Comparison of ENCODE assay signal across 27 cellular contexts in the genomic region with DNA sequence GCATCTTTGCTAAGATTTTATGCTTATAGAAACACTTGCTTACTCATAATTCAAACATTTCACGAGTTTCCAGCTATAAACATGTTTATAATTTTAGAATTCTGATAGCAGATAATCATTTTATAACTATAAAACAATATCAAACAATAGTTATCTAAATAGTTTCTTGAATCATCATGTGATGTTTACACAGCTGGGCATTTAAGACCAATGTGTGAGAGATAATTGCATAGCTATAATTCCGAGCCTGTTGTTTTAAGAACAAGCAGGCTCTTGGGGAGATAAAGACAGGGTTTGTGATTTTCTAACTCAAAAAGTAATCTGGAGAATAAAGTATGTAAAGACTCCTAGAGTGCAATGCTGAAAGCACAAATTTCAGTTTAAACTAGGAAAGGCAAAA.
A peak's percentile ranks its signal among the peaks of the same experiment; 100 is the strongest.
DNase-seq lines count a peak whose midpoint lies in the region; TF ChIP-seq lines count a peak whose summit lies in the region.
"Had no signal": no experiment of that assay in that cellular context is flagged by ENCODE, and none has a peak within 500 bp of the region (broad histone marks: within the 10 kb centered on the region; RNA-seq: fewer than 3 reads in every experiment).

No MANE protein-coding gene starts in this region.

- H3K9ac ChIP-seq in fibroblast of lung (ENCODE audit: insufficient read depth, low read length) (no peak overlapping the region), neural progenitor cell (peak overlapping the region; percentile 4)
- H3K9ac ChIP-seq: SK-N-SH had no signal

- H2AFZ ChIP-seq in fibroblast of lung (ENCODE audit: low read length): no peak overlapping the region
- H2AFZ ChIP-seq in neural progenitor cell (replicated peaks): no peak overlapping the region

- H3F3A ChIP-seq in neural progenitor cell (ENCODE audit: low read depth): no peaks in the 10 kb centered on the region

- no peak for TF ChIP-seq CTCF in fibroblast of lung (conservative IDR thresholded peaks at IDR 0.05 in 1 of 2, IDR thresholded peaks at IDR 0.05 in 1 of 2; ENCODE audit: low read depth in 1 of 2, low read length in 2 of 2)
- TF ChIP-seq CTCF in neural progenitor cell (IDR thresholded peaks at IDR 0.05): no peak

- no peak overlapping the region for H3K27ac Mint-ChIP-seq in neural progenitor cell
- no peak overlapping the region for H3K27ac Mint-ChIP-seq in activated T-cell treated with anti-CD3 and anti-CD28 coated beads, Interleukin-2, amount 50 U/mL, for 24 hours
- H3K27ac Mint-ChIP-seq: activated CD8-positive, alpha-beta T cell treated with anti-CD3 and anti-CD28 coated beads, Interleukin-2, amount 10 ng/mL, durations not matched to agents 7 days and 5 days; CD4-positive, CD25-positive, alpha-beta regulatory T cell; stimulated activated naive CD8-positive, alpha-beta T cell treated with anti-CD3 and anti-CD28 coated beads, Interleukin-15, Interleukin-2, amounts not matched to agents 100 ng/mL and 50 ng/mL, for 24 hours had no signal

- no peaks in the 10 kb centered on the region for H3K27me3 Mint-ChIP-seq in neural progenitor cell (ENCODE audit: insufficient read depth, low read depth)
- H3K27me3 Mint-ChIP-seq in activated T-cell treated with anti-CD3 and anti-CD28 coated beads, Interleukin-2, amount 50 U/mL, for 24 hours: no peaks in the 10 kb centered on the region
- H3K27me3 Mint-ChIP-seq: CD4-positive, CD25-positive, alpha-beta regulatory T cell; stimulated activated naive CD8-positive, alpha-beta T cell treated with anti-CD3 and anti-CD28 coated beads, Interleukin-15, Interleukin-2, amounts not matched to agents 100 ng/mL and 50 ng/mL, for 24 hours had no signal

- H3K27me3 ChIP-seq in fibroblast of lung (ENCODE audit: control insufficient read depth, insufficient read depth, low read length): no peaks in the 10 kb centered on the region
- H3K27me3 ChIP-seq in neural progenitor cell: no peaks in the 10 kb centered on the region
- H3K27me3 ChIP-seq: esophagus muscularis mucosa, tibial artery had no signal

- no peak overlapping the region for H3K4me3 Mint-ChIP-seq in neural progenitor cell
- no peak overlapping the region for H3K4me3 Mint-ChIP-seq in activated T-cell treated with anti-CD3 and anti-CD28 coated beads, Interleukin-2, amount 50 U/mL, for 24 hours
- H3K4me3 Mint-ChIP-seq: activated CD8-positive, alpha-beta T cell treated with anti-CD3 and anti-CD28 coated beads, Interleukin-2, amount 10 ng/mL, durations not matched to agents 7 days and 5 days; CD4-positive, CD25-positive, alpha-beta regulatory T cell; neural crest cell; stimulated activated naive CD8-positive, alpha-beta T cell treated with anti-CD3 and anti-CD28 coated beads, Interleukin-15, Interleukin-2, amounts not matched to agents 100 ng/mL and 50 ng/mL, for 24 hours had no signal

- H3K27ac ChIP-seq in fibroblast of lung (ENCODE audit: insufficient read depth, low read length) (no peak overlapping the region), neural progenitor cell (no peak overlapping the region), caudate nucleus (ENCODE audit: low read depth, low read length) (no peak overlapping the region)
- H3K27ac ChIP-seq: esophagus muscularis mucosa, left ventricle myocardium inferior, psoas muscle, tibial artery had no signal

- no peaks in the 10 kb centered on the region for H3K36me3 Mint-ChIP-seq in neural progenitor cell
- H3K36me3 Mint-ChIP-seq in activated T-cell treated with anti-CD3 and anti-CD28 coated beads, Interleukin-2, amount 50 U/mL, for 24 hours (ENCODE audit: low read depth): no peaks in the 10 kb centered on the region
- H3K36me3 Mint-ChIP-seq: CD4-positive, CD25-positive, alpha-beta regulatory T cell had no signal

- H3K36me3 ChIP-seq in fibroblast of lung (ENCODE audit: control insufficient read depth, insufficient read depth, low read length): no peaks in the 10 kb centered on the region
- no peaks in the 10 kb centered on the region for H3K36me3 ChIP-seq in neural progenitor cell
- H3K36me3 ChIP-seq: esophagus muscularis mucosa, left ventricle myocardium inferior, tibial artery had no signal

- DNase-seq in NCI-H1417 treated with DMSO at 0.1 percent for 48 hours (lab: John Stamatoyannopoulos, UW) (peak; percentile 31), OCI-M1 (lab: John Stamatoyannopoulos, UW) (peak; percentile 7), fibroblast of lung (ENCODE audit: low read depth in 2 of 2) (peak; percentile 10 to 45), neural progenitor cell (ENCODE audit: low spot score) (no peak), caudate nucleus (lab: John Stamatoyannopoulos, UW) (no peak), NCI-H345 treated with DMSO at 0.1 percent for 48 hours (lab: John Stamatoyannopoulos, UW; ENCODE audit: unreplicated experiment) (no peak)
- no peak for DNase-seq in activated T-cell treated with anti-CD3 and anti-CD28 coated beads, Interleukin-2, amount 50 U/mL, for 24 hours
- DNase-seq: activated CD4-positive, CD25-positive, alpha-beta regulatory T cell; activated CD8-positive, alpha-beta T cell treated with anti-CD3 and anti-CD28 coated beads, Interleukin-2, amount 10 ng/mL, durations not matched to agents 7 days and 5 days; activated naive CD4-positive, alpha-beta T cell; activated T-cell treated with anti-CD3 and anti-CD28 coated beads, Interleukin-2, amount 50 U/mL, for 1 hour; CD4-positive, CD25-positive, alpha-beta regulatory T cell; cerebellar nuclear complex; effector CD8-positive, alpha-beta T cell; H7; Kasumi-1; left ventricle myocardium inferior; NCI-H1092 treated with DMSO at 0.1 percent for 48 hours; NCI-H2171 treated with DMSO at 0.1 percent for 48 hours; psoas muscle; SK-N-SH; stimulated activated CD4-positive, alpha-beta T cell treated with anti-CD3 and anti-CD28 coated beads, Interleukin-4, amount 100 ng/mL, for 24 hours; T-helper 9 cell; tibial artery had no signal

- H3K9me3 ChIP-seq in fibroblast of lung (ENCODE audit: control insufficient read depth, insufficient read depth, low read depth, low read length) (no peaks in the 10 kb centered on the region), neural progenitor cell (ENCODE audit: low read depth) (no peaks in the 10 kb centered on the region)
- H3K9me3 ChIP-seq: esophagus muscularis mucosa, left ventricle myocardium inferior, psoas muscle, SK-N-SH, tibial artery had no signal

- H3K9me3 Mint-ChIP-seq in neural progenitor cell: no peaks in the 10 kb centered on the region
- H3K9me3 Mint-ChIP-seq in activated T-cell treated with anti-CD3 and anti-CD28 coated beads, Interleukin-2, amount 50 U/mL, for 24 hours: no peaks in the 10 kb centered on the region
- H3K9me3 Mint-ChIP-seq: CD4-positive, CD25-positive, alpha-beta regulatory T cell; neural crest cell; stimulated activated naive CD8-positive, alpha-beta T cell treated with anti-CD3 and anti-CD28 coated beads, Interleukin-15, Interleukin-2, amounts not matched to agents 100 ng/mL and 50 ng/mL, for 24 hours had no signal

- H3K4me3 ChIP-seq in fibroblast of lung (replicated peaks in 1 of 4; ENCODE audit: control extremely low read depth in 1 of 4, insufficient read depth in 1 of 4, low read depth in 3 of 4, low read length in 4 of 4) (no peak overlapping the region), neural progenitor cell (no peak overlapping the region)
- H3K4me3 ChIP-seq: esophagus muscularis mucosa, left ventricle myocardium inferior, psoas muscle, tibial artery had no signal

- H3K4me1 Mint-ChIP-seq in neural progenitor cell: no peaks in the 10 kb centered on the region
- H3K4me1 Mint-ChIP-seq in activated T-cell treated with anti-CD3 and anti-CD28 coated beads, Interleukin-2, amount 50 U/mL, for 24 hours (ENCODE audit: low read depth): no peaks in the 10 kb centered on the region
- H3K4me1 Mint-ChIP-seq: CD4-positive, CD25-positive, alpha-beta regulatory T cell had no signal

- no peak overlapping the region for H3K4me2 ChIP-seq in fibroblast of lung (ENCODE audit: extremely low read depth, insufficient read depth, low read length)
- H3K4me2 ChIP-seq in neural progenitor cell: no peak overlapping the region
- H3K4me2 ChIP-seq: SK-N-SH had no signal

- H3K4me1 ChIP-seq in fibroblast of lung (ENCODE audit: control insufficient read depth, extremely low read depth, insufficient read depth, low read length): no peaks in the 10 kb centered on the region
- H3K4me1 ChIP-seq in neural progenitor cell: peaks cover 6% of the 10 kb centered on the region
- H3K4me1 ChIP-seq: esophagus muscularis mucosa, psoas muscle, tibial artery had no signal

- no peaks in the 10 kb centered on the region for H4K20me1 ChIP-seq in fibroblast of lung (ENCODE audit: control insufficient read depth, extremely low read depth, insufficient read depth, low read length)
- H4K20me1 ChIP-seq in neural progenitor cell (ENCODE audit: low read depth): no peaks in the 10 kb centered on the region

- H3K79me2 ChIP-seq in fibroblast of lung (ENCODE audit: control insufficient read depth, insufficient read depth, low read length) (no peaks in the 10 kb centered on the region), neural progenitor cell (ENCODE audit: low read depth) (no peaks in the 10 kb centered on the region)

Comparison
In these comparisons a context has a peak if more than half of its experiments do, and no peak if none do; other contexts are left out.
1. DNase-seq: peak in NCI-H1417 treated with DMSO at 0.1 percent for 48 hours (single experiment), OCI-M1 (single experiment) and fibroblast of lung (2 of 2); none in neural progenitor cell (single experiment), activated T-cell treated with anti-CD3 and anti-CD28 coated beads, Interleukin-2, amount 50 U/mL, for 24 hours (single experiment), caudate nucleus (0 of 61) and NCI-H345 treated with DMSO at 0.1 percent for 48 hours (single experiment).